Comparison of ENCODE assay signal across 1 cellular context in genomic region chr18:22556271-22556990, GRCh38.
TF ChIP-seq lines count a peak whose summit lies in the region.

No MANE protein-coding gene starts in this region.

TF ChIP-seq in liver, 16 proteins besides CTCF, POLR2A, EP300 and RAD21 (continued from another document):
- TF ChIP-seq ZBTB33 (IDR thresholded peaks at IDR 0.05) (no peak), NR2F2 (IDR thresholded peaks at IDR 0.05) (no peak), HNF4G (IDR thresholded peaks at IDR 0.05) (no peak), FOXA2 (IDR thresholded peaks at IDR 0.05) (no peak), HNF4A (conservative IDR thresholded peaks at IDR 0.05) (peak; percentile 43 to 68)
- TF ChIP-seq, protein P1, sequence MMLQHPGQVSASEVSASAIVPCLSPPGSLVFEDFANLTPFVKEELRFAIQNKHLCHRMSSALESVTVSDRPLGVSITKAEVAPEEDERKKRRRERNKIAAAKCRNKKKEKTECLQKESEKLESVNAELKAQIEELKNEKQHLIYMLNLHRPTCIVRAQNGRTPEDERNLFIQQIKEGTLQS (IDR thresholded peaks at IDR 0.05), result no peak
- TF ChIP-seq, protein P2, sequence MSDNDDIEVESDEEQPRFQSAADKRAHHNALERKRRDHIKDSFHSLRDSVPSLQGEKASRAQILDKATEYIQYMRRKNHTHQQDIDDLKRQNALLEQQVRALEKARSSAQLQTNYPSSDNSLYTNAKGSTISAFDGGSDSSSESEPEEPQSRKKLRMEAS (IDR thresholded peaks at IDR 0.05), result peak; percentile 47
